In the genomic region with DNA sequence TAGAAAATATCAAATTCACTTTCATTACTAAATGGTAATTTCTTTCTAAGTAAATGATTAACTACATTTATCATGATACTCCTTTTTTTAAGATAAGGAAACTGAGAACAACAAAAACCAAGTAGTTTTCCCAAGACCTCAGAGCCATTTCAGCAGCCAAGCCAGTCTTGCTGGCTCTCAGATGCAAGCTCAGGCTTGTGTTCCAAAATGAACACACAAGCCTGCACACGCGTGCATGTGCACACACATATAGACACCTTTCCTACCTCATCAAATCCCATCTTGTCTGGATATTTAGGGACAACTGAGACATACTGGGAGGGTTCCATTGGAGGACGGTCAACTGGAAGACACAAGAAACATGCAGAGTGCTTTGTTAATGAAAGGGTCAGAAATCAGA, we compare ENCODE assay signal across 22 cellular contexts.
DNase-seq lines count a peak whose midpoint lies in the region; TF ChIP-seq lines count a peak whose summit lies in the region.
"Had no signal": no experiment of that assay in that cellular context is flagged by ENCODE, and none has a peak within 500 bp of the region (broad histone marks: within the 10 kb centered on the region; RNA-seq: fewer than 3 reads in every experiment).

No MANE protein-coding gene starts in this region.

- H3F3A ChIP-seq in neural progenitor cell (ENCODE audit: low read depth): no peaks in the 10 kb centered on the region

- DNase-seq in T-helper 1 cell (no peak), epithelial cell of prostate (ENCODE audit: low read depth, low spot score) (peak; percentile 41), neural progenitor cell (ENCODE audit: low spot score) (no peak), ascending aorta (ENCODE audit: low spot score in 2 of 2) (no peak), RKO (ENCODE audit: low spot score) (no peak), H9 (no peak)
- DNase-seq: AML-193, Calu3, EL, GM23248, NCI-H1092 treated with DMSO at 0.1 percent for 48 hours, NCI-H2081, NCI-H510A, NCI-H748 treated with DMSO at 0.1 percent for 48 hours, OCI-M1, RPMI8226, SHP77 treated with DMSO at 0.1 percent for 48 hours had no signal

- no peak overlapping the region for H3K4ac ChIP-seq in H9 (ENCODE audit: low read depth, low read length)

- no peak overlapping the region for H3T11ph ChIP-seq in H9 (ENCODE audit: low read length)

- peak overlapping the region; percentile 85 for H3K27ac ChIP-seq in KMS-11
- H3K27ac ChIP-seq in epithelial cell of prostate: no peak overlapping the region
- H3K27ac ChIP-seq in neural progenitor cell: no peak overlapping the region
- no peak overlapping the region for H3K27ac ChIP-seq in ascending aorta
- H3K27ac ChIP-seq in H9 (ENCODE audit: insufficient read length, low read depth, low read length): no peak overlapping the region
- H3K27ac ChIP-seq: 22Rv1, GM23248 had no signal

- no peak overlapping the region for H3K23ac ChIP-seq in H9 (ENCODE audit: insufficient read length, low read depth, low read length)

- no peak overlapping the region for H4K91ac ChIP-seq in H9 (ENCODE audit: insufficient read length, low read depth, low read length)

- H4K20me1 ChIP-seq in KMS-11 (ENCODE audit: insufficient read depth) (no peaks in the 10 kb centered on the region), neural progenitor cell (ENCODE audit: low read depth) (no peaks in the 10 kb centered on the region), H9 (ENCODE audit: control insufficient read depth, insufficient read depth, insufficient read length) (no peaks in the 10 kb centered on the region)

- H2BK12ac ChIP-seq in H9 (ENCODE audit: insufficient read length, low read depth, low read length): no peak overlapping the region

- WGBS in H9 (ENCODE audit: extremely low coverage, insufficient read length, low lambda C conversion rate): no CpG with 5 or more reads among the region's 3 CpGs

- no peak overlapping the region for H3K9ac ChIP-seq in KMS-11
- no peak overlapping the region for H3K9ac ChIP-seq in neural progenitor cell
- no peak overlapping the region for H3K9ac ChIP-seq in H9 (ENCODE audit: extremely low read depth, insufficient read length, low read length)
- H3K9ac ChIP-seq: GM23248 had no signal

- H3K4me3 ChIP-seq in KMS-11 (IDR thresholded peaks at IDR 0.05; ENCODE audit: insufficient read depth, low read depth, low read length): no peak overlapping the region
- no peak overlapping the region for H3K4me3 ChIP-seq in neural progenitor cell
- H3K4me3 ChIP-seq in ascending aorta: no peak overlapping the region
- H3K4me3 ChIP-seq: GM12878, GM23248 had no signal

- intact Hi-C loops in ascending aorta (cut with DNase I): no loop called here

- H3K27me3 Mint-ChIP-seq in T-helper 1 cell treated with Interleukin-12 subunit alpha and Interleukin-12 subunit beta and Interleukin-4 antibody, amounts not matched to agents 30 μg/mL and 1 μg/mL, for 36 hours (ENCODE audit: low read depth): peaks cover 4% of the 10 kb centered on the region
- H3K27me3 Mint-ChIP-seq in neural progenitor cell (ENCODE audit: insufficient read depth, low read depth): no peaks in the 10 kb centered on the region
- peaks cover 27% of the 10 kb centered on the region for H3K27me3 Mint-ChIP-seq in H9 (ENCODE audit: low read depth)

- H2AFZ ChIP-seq in KMS-11 (ENCODE audit: low read depth) (no peak overlapping the region), neural progenitor cell (replicated peaks) (no peak overlapping the region), H9 (ENCODE audit: low read length) (no peak overlapping the region)
- H2AFZ ChIP-seq: GM23248 had no signal

- H3K4me2 ChIP-seq in KMS-11 (peak overlapping the region; percentile 66), neural progenitor cell (no peak overlapping the region), H9 (ENCODE audit: insufficient read depth, insufficient read length, low read length) (no peak overlapping the region)

- H3K4me3 Mint-ChIP-seq in T-helper 1 cell treated with Interleukin-12 subunit alpha and Interleukin-12 subunit beta and Interleukin-4 antibody, amounts not matched to agents 30 μg/mL and 1 μg/mL, for 36 hours: no peak overlapping the region
- no peak overlapping the region for H3K4me3 Mint-ChIP-seq in neural progenitor cell
- no peak overlapping the region for H3K4me3 Mint-ChIP-seq in H9
- H3K4me3 Mint-ChIP-seq: CD14-positive monocyte had no signal

- no peak overlapping the region for H3K18ac ChIP-seq in H9 (ENCODE audit: insufficient read length, low read depth, low read length)

- no peak overlapping the region for H2BK5ac ChIP-seq in H9 (ENCODE audit: insufficient read length, low read length)

- peaks cover 8% of the 10 kb centered on the region for H3K4me1 Mint-ChIP-seq in T-helper 1 cell treated with Interleukin-12 subunit alpha and Interleukin-12 subunit beta and Interleukin-4 antibody, amounts not matched to agents 30 μg/mL and 1 μg/mL, for 36 hours (ENCODE audit: low read depth)
- H3K4me1 Mint-ChIP-seq in neural progenitor cell (peaks cover 5% of the 10 kb centered on the region), H9 (no peaks in the 10 kb centered on the region)

- H3K56ac ChIP-seq in H9 (ENCODE audit: insufficient read length, low read depth, low read length): no peak overlapping the region

- H3K79me2 ChIP-seq in KMS-11 (ENCODE audit: insufficient read depth, low read depth) (no peaks in the 10 kb centered on the region), neural progenitor cell (ENCODE audit: low read depth) (no peaks in the 10 kb centered on the region), H9 (ENCODE audit: insufficient read depth, low read length) (no peaks in the 10 kb centered on the region)

- no peak overlapping the region for H2BK120ac ChIP-seq in H9 (ENCODE audit: low read depth, low read length, poor library complexity, severe bottlenecking)

- H3K79me1 ChIP-seq in H9 (ENCODE audit: insufficient read depth, low read depth, low read length, poor library complexity, severe bottlenecking): no peaks in the 10 kb centered on the region

- TF ChIP-seq CTCF in KMS-11 (conservative IDR thresholded peaks at IDR 0.05; ENCODE audit: low read depth, low read length): no peak
- TF ChIP-seq CTCF in neural progenitor cell (IDR thresholded peaks at IDR 0.05): no peak
- no peak for TF ChIP-seq CTCF in ascending aorta (IDR thresholded peaks at IDR 0.05)
- TF ChIP-seq CTCF in H9 (conservative IDR thresholded peaks at IDR 0.05): no peak

- H3K36me3 Mint-ChIP-seq in T-helper 1 cell treated with Interleukin-12 subunit alpha and Interleukin-12 subunit beta and Interleukin-4 antibody, amounts not matched to agents 30 μg/mL and 1 μg/mL, for 36 hours (ENCODE audit: low read depth): peaks cover 9% of the 10 kb centered on the region
- peaks cover 43% of the 10 kb centered on the region for H3K36me3 Mint-ChIP-seq in neural progenitor cell
- H3K36me3 Mint-ChIP-seq in H9 (ENCODE audit: insufficient read depth in 1 of 3, low read depth in 3 of 3): no peaks in the 10 kb centered on the region
- H3K36me3 Mint-ChIP-seq: CD14-positive monocyte had no signal

- H3K36me3 ChIP-seq in KMS-11 (ENCODE audit: insufficient read depth) (no peaks in the 10 kb centered on the region), neural progenitor cell (peaks cover 2% of the 10 kb centered on the region), ascending aorta (no peaks in the 10 kb centered on the region)

- no peak overlapping the region for H4K8ac ChIP-seq in H9 (replicated peaks; ENCODE audit: insufficient read length, low read depth, low read length)

- no peaks in the 10 kb centered on the region for H3K27me3 ChIP-seq in KMS-11 (ENCODE audit: insufficient read depth, low read depth)
- H3K27me3 ChIP-seq in neural progenitor cell: no peaks in the 10 kb centered on the region
- no peaks in the 10 kb centered on the region for H3K27me3 ChIP-seq in ascending aorta
- no peaks in the 10 kb centered on the region for H3K27me3 ChIP-seq in H9 (ENCODE audit: insufficient read depth, low read length)

- no peaks in the 10 kb centered on the region for H3K9me3 ChIP-seq in neural progenitor cell (ENCODE audit: low read depth)
- H3K9me3 ChIP-seq in ascending aorta: no peaks in the 10 kb centered on the region
- H3K9me3 ChIP-seq in H9 (ENCODE audit: control insufficient read depth, low read depth, low read length): no peaks in the 10 kb centered on the region

- no peak overlapping the region for H2BK20ac ChIP-seq in H9 (ENCODE audit: low read depth, low read length, poor library complexity, severe bottlenecking)

- no peak overlapping the region for H4K5ac ChIP-seq in H9 (ENCODE audit: insufficient read length, low read depth, low read length)

- no peaks in the 10 kb centered on the region for H3K23me2 ChIP-seq in H9 (ENCODE audit: insufficient read length, low read depth, low read length, poor library complexity, severe bottlenecking)

- H3K27ac Mint-ChIP-seq in T-helper 1 cell treated with Interleukin-12 subunit alpha and Interleukin-12 subunit beta and Interleukin-4 antibody, amounts not matched to agents 30 μg/mL and 1 μg/mL, for 36 hours: peak overlapping the region; percentile 55
- peak overlapping the region; percentile 68 for H3K27ac Mint-ChIP-seq in neural progenitor cell
- H3K27ac Mint-ChIP-seq in H9: no peak overlapping the region

- peaks cover 10% of the 10 kb centered on the region for H3K9me3 Mint-ChIP-seq in T-helper 1 cell treated with Interleukin-12 subunit alpha and Interleukin-12 subunit beta and Interleukin-4 antibody, amounts not matched to agents 30 μg/mL and 1 μg/mL, for 36 hours
- peaks cover 4% of the 10 kb centered on the region for H3K9me3 Mint-ChIP-seq in neural progenitor cell
- no peaks in the 10 kb centered on the region for H3K9me3 Mint-ChIP-seq in H9
- H3K9me3 Mint-ChIP-seq: CD14-positive monocyte had no signal

- H3K14ac ChIP-seq in H9 (ENCODE audit: insufficient read depth, low read length): no peak overlapping the region

- no peak overlapping the region for H2BK15ac ChIP-seq in H9 (ENCODE audit: low read depth, low read length)

- H3K4me1 ChIP-seq in KMS-11 (ENCODE audit: low read depth, poor library complexity, severe bottlenecking): peaks cover 73% of the 10 kb centered on the region
- H3K4me1 ChIP-seq in neural progenitor cell: peaks cover 5% of the 10 kb centered on the region
- H3K4me1 ChIP-seq in ascending aorta: no peaks in the 10 kb centered on the region
- H3K4me1 ChIP-seq in H9 (ENCODE audit: insufficient read depth, low read length): no peaks in the 10 kb centered on the region

- no peak overlapping the region for H2AK5ac ChIP-seq in H9 (ENCODE audit: insufficient read length, low read length)

Comparison
In these comparisons a context has a peak if more than half of its experiments do, and no peak if none do; other contexts are left out.
1. H3K27ac Mint-ChIP-seq: peak in T-helper 1 cell treated with Interleukin-12 subunit alpha and Interleukin-12 subunit beta and Interleukin-4 antibody, amounts not matched to agents 30 μg/mL and 1 μg/mL, for 36 hours (single experiment) and neural progenitor cell (single experiment); none in H9 (0 of 3).